ENCODE assay signal across 13 cellular contexts in genomic region chr3:46829699-46830208, GRCh38. TPM values are rescaled to one million over a fixed set of nuclear protein-coding genes. Genes with fewer than 3 reads are reported as not detected.
A peak's percentile ranks its signal among the peaks of the same experiment; 100 is the strongest.
DNase-seq lines count a peak whose midpoint lies in the region; ATAC-seq, FAIRE-seq and TF ChIP-seq lines count a peak whose summit lies in the region.
"Had no signal": no experiment of that assay in that cellular context is flagged by ENCODE, and none has a peak within 500 bp of the region (broad histone marks: within the 10 kb centered on the region; RNA-seq: fewer than 3 reads in every experiment).

No MANE protein-coding gene starts in this region.

- H3K9me3 ChIP-seq in HEK293 (ENCODE audit: control insufficient read depth, insufficient read depth, low read depth, low read length): no peaks in the 10 kb centered on the region
- no peaks in the 10 kb centered on the region for H3K9me3 ChIP-seq in WERI-Rb-1 (ENCODE audit: severe bottlenecking)
- H3K9me3 ChIP-seq: spleen had no signal

- no peak overlapping the region for H3K27ac ChIP-seq in HEK293 (ENCODE audit: extremely low read depth, low read depth, low read length)
- H3K27ac ChIP-seq in WERI-Rb-1: no peak overlapping the region
- H3K27ac ChIP-seq: spleen had no signal

- FAIRE-seq in frontal cortex (lab: Jason Lieb, UNC): no peak
- FAIRE-seq: astrocyte had no signal

- DNase-seq in SW480 (ENCODE audit: low spot score) (peak; percentile 80), NCI-H82 treated with DMSO at 0.1 percent for 48 hours (lab: John Stamatoyannopoulos, UW; ENCODE audit: unreplicated experiment) (no peak), dermis blood vessel endothelial cell (no peak), frontal cortex (ENCODE audit: low spot score in 2 of 2) (no peak), WERI-Rb-1 (no peak)
- DNase-seq in stimulated activated CD4-positive, alpha-beta T cell treated with anti-CD3 and anti-CD28 coated beads, Interleukin-4, amount 100 ng/mL, for 1 hour: peak; percentile 44
- DNase-seq: mammary epithelial cell, NCI-H1694 treated with DMSO at 0.1 percent for 48 hours, spleen had no signal

- no peak overlapping the region for H3K4me3 ChIP-seq in HEK293 (ENCODE audit: low read depth, low read length)
- H3K4me3 ChIP-seq in WERI-Rb-1 (ENCODE audit: low read depth, low read length): no peak overlapping the region
- H3K4me3 ChIP-seq: spleen had no signal

- H3K27me3 ChIP-seq in WERI-Rb-1 (ENCODE audit: insufficient read depth, low read depth, severe bottlenecking): no peaks in the 10 kb centered on the region
- H3K27me3 ChIP-seq: spleen had no signal

- peak; percentile 61 for ATAC-seq in GM18907 (IDR thresholded peaks at IDR 0.05; ENCODE audit: unreplicated experiment)
- ATAC-seq: SK-N-SH treated with all-trans-retinoic acid at 6 μM for 48 hours had no signal

- H3K4me1 ChIP-seq in HEK293 (ENCODE audit: control insufficient read depth, insufficient read depth, low read length): no peaks in the 10 kb centered on the region
- H3K4me1 ChIP-seq: spleen had no signal

- POLR2A ChIA-PET in HEK293 (lab: Yijun Ruan, JAX): no interaction called here

- H3K36me3 ChIP-seq in HEK293 (ENCODE audit: control insufficient read depth in 2 of 2, insufficient read depth in 1 of 2, low read length in 2 of 2) (no peaks in the 10 kb centered on the region), WERI-Rb-1 (no peaks in the 10 kb centered on the region)
- H3K36me3 ChIP-seq: spleen had no signal

- TF ChIP-seq CTCF in HEK293 (tag by site-specific recombination; IDR thresholded peaks at IDR 0.05) (no peak), WERI-Rb-1 (IDR thresholded peaks at IDR 0.05; ENCODE audit: low read depth, low read length) (no peak)

- CTCF ChIA-PET in HEK293 (lab: Yijun Ruan, JAX): no interaction called here

TF ChIP-seq in HEK293, 187 proteins besides CTCF, POLR2A, EP300 and RAD21:
- TF ChIP-seq ZNF664 (tag by site-specific recombination; IDR thresholded peaks at IDR 0.05): no peak
- peak; percentile 48; the same call in 1 of the 2 replicates for TF ChIP-seq ZIC2 (tag by site-specific recombination; IDR thresholded peaks at IDR 0.05)

RNA-seq across cellular contexts. Expression of gene MYL3, which starts 33.5 kb away (rescaled TPM):
- 0.14 TPM in 1 of 2 replicates, not detected in the other for total RNA-seq in dermis blood vessel endothelial cell
- not detected for total RNA-seq in frontal cortex
- total RNA-seq: mammary epithelial cell had no signal

RNA-seq across cellular contexts. Expression of gene PTH1R, which starts 47.8 kb away (rescaled TPM):
- 0.19 and 0.85 TPM in 2 replicates for total RNA-seq in dermis blood vessel endothelial cell
- total RNA-seq in frontal cortex: 2.0 TPM

Comparison
In these comparisons a context has a peak if more than half of its experiments do, and no peak if none do; other contexts are left out.
1. DNase-seq: peak in SW480 (single experiment) and stimulated activated CD4-positive, alpha-beta T cell treated with anti-CD3 and anti-CD28 coated beads, Interleukin-4, amount 100 ng/mL, for 1 hour (single experiment); none in NCI-H82 treated with DMSO at 0.1 percent for 48 hours (single experiment), dermis blood vessel endothelial cell (single experiment), frontal cortex (0 of 2) and WERI-Rb-1 (single experiment).